28 cellular contexts compared by ENCODE assay signal in the genomic region with DNA sequence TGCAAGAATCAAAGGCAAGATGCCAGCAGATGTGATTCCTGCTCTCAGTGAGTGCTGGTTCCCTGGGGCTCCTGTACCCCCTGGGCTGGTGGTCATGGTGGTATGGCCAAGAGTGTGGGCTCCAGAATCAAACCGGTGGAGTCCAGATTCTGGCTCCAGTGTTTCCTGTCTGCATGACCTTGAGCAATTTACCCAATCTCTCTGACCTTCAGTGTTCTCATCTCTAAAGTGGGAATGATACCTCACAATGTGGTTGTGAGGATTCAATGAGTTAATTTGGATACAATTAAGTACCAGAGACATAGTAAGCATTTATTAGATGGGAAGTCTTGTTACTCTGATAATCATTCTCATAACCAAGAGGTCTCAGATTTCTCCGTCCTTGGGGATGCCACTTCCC.
"Had no signal": no experiment of that assay in that cellular context is flagged by ENCODE, and none has a peak within 500 bp of the region (broad histone marks: within the 10 kb centered on the region; RNA-seq: fewer than 3 reads in every experiment).

No MANE protein-coding gene starts in this region.

- H3K4me2 ChIP-seq: PC-9 had no signal

- ATAC-seq: activated CD8-positive, alpha-beta T cell treated with anti-CD3 and anti-CD28 coated beads for 36 hours; activated T-cell treated with anti-CD3 and anti-CD28 coated beads, Interleukin-2, amount 50 U/mL, for 72 hours; activated T-helper 17 cell treated with anti-CD3 and anti-CD28 coated beads, Interleukin-2, amount 50 U/mL, for 72 hours; Right ventricle myocardium inferior had no signal

- H2AFZ ChIP-seq: PC-9 had no signal

- H3K4me3 ChIP-seq: MG63, PC-9 had no signal

- FAIRE-seq: RCC 7860 had no signal

- H3K27ac ChIP-seq: brain microvascular endothelial cell, PC-9, RWPE1 had no signal

- H3K36me3 ChIP-seq: brain microvascular endothelial cell, MG63 had no signal

- DNase-seq: activated CD4-positive, alpha-beta T cell treated with anti-CD3 and anti-CD28 coated beads, Interleukin-2, amount 10 ng/mL, durations not matched to agents 24 days and 14 days; activated CD4-positive, alpha-beta T cell treated with anti-CD3 and anti-CD28 coated beads, Interleukin-2, amount 50 U/mL, for 4 hours; activated CD8-positive, alpha-beta T cell treated with anti-CD3 and anti-CD28 coated beads for 36 hours; activated effector memory CD4-positive, alpha-beta T cell treated with anti-CD3 and anti-CD28 coated beads, Interleukin-2, amount 50 U/mL, for 16 hours; activated naive CD4-positive, alpha-beta T cell; activated naive CD4-positive, alpha-beta T cell treated with anti-CD3 and anti-CD28 coated beads, Interleukin-2, amount 50 U/mL, for 16 hours; activated naive CD8-positive, alpha-beta T cell treated with anti-CD3 and anti-CD28 coated beads for 36 hours; activated T-cell treated with anti-CD3 and anti-CD28 coated beads, Interleukin-2, amount 50 U/mL, for 1 hour; activated T-cell treated with anti-CD3 and anti-CD28 coated beads, Interleukin-2, amount 50 U/mL, for 72 hours; aorta; central memory CD4-positive, alpha-beta T cell; Kasumi-1; NCI-H1048; NCI-H1105 treated with DMSO at 0.1 percent for 48 hours; NCI-H1436; NCI-H1694; NCI-H446 treated with DMSO at 0.1 percent for 48 hours; SW 1271; T-helper 1 cell; T-helper 2 cell; T-helper 9 cell had no signal

- H3K27me3 ChIP-seq: brain microvascular endothelial cell, MG63 had no signal
